ENCODE assay signal across 9 cellular contexts in genomic region chrX:154717824-154718223, GRCh38. TPM values are rescaled to one million over a fixed set of nuclear protein-coding genes. Genes with fewer than 3 reads are reported as not detected.
DNase-seq lines count a peak whose midpoint lies in the region; ATAC-seq and TF ChIP-seq lines count a peak whose summit lies in the region.
"Had no signal": no experiment of that assay in that cellular context is flagged by ENCODE, and none has a peak within 500 bp of the region (broad histone marks: within the 10 kb centered on the region; RNA-seq: fewer than 3 reads in every experiment).

No MANE protein-coding gene starts in this region.

- no peaks in the 10 kb centered on the region for H3K27me3 Mint-ChIP-seq in T-helper 1 cell treated with Interleukin-12 subunit alpha and Interleukin-12 subunit beta and Interleukin-4 antibody, amounts not matched to agents 30 μg/mL and 1 μg/mL, for 36 hours (ENCODE audit: low read depth)
- H3K27me3 Mint-ChIP-seq in glutamatergic neuron (ENCODE audit: unreplicated experiment), result peaks cover 2% of the 10 kb centered on the region
- H3K27me3 Mint-ChIP-seq in progenitor cell of endocrine pancreas, result no peaks in the 10 kb centered on the region

- H3K9me3 Mint-ChIP-seq in T-helper 1 cell treated with Interleukin-12 subunit alpha and Interleukin-12 subunit beta and Interleukin-4 antibody, amounts not matched to agents 30 μg/mL and 1 μg/mL, for 36 hours, result no peaks in the 10 kb centered on the region
- H3K9me3 Mint-ChIP-seq in glutamatergic neuron (ENCODE audit: unreplicated experiment) (no peaks in the 10 kb centered on the region), progenitor cell of endocrine pancreas (ENCODE audit: low read depth) (peaks cover 13% of the 10 kb centered on the region)

- ATAC-seq in GM18505 (IDR thresholded peaks at IDR 0.05; ENCODE audit: unreplicated experiment), result no peak

- TF ChIP-seq POLR2A in GM18505 (IDR thresholded peaks at IDR 0.05; ENCODE audit: borderline replicate concordance, extremely low read depth, insufficient read depth, insufficient read length), result no peak

- H3K4me3 Mint-ChIP-seq in T-helper 1 cell treated with Interleukin-12 subunit alpha and Interleukin-12 subunit beta and Interleukin-4 antibody, amounts not matched to agents 30 μg/mL and 1 μg/mL, for 36 hours, result peak overlapping the region; percentile 55
- no peak overlapping the region for H3K4me3 Mint-ChIP-seq in glutamatergic neuron (ENCODE audit: unreplicated experiment)
- H3K4me3 Mint-ChIP-seq in progenitor cell of endocrine pancreas (ENCODE audit: low read depth), result no peak overlapping the region

- DNase-seq in HT-29 (ENCODE audit: low spot score), result peak; percentile 65
- DNase-seq in glutamatergic neuron, result peak; percentile 17
- no peak for DNase-seq in NK-92 treated with Interleukin-12 subunit alpha and Interleukin-12 subunit beta, amount 100 ng/mL, for 24 hours (lab: John Stamatoyannopoulos, UW)
- DNase-seq in T1000 (lab: John Stamatoyannopoulos, UW), result no peak
- no peak for DNase-seq in progenitor cell of endocrine pancreas (ENCODE audit: low spot score, unreplicated experiment)
- DNase-seq: NCI-H1436 treated with DMSO at 0.1 percent for 48 hours had no signal

- H3K4me2 ChIP-seq in BLaER1, result peak overlapping the region; percentile 74

- peaks cover 36% of the 10 kb centered on the region for H3K27me3 ChIP-seq in BLaER1

- peaks cover 38% of the 10 kb centered on the region for H3K4me1 ChIP-seq in BLaER1

- H3K27ac ChIP-seq in BLaER1, result peak overlapping the region; percentile 66

- peaks cover 5% of the 10 kb centered on the region for H3K36me3 ChIP-seq in BLaER1

- peaks cover 40% of the 10 kb centered on the region for H3K36me3 Mint-ChIP-seq in T-helper 1 cell treated with Interleukin-12 subunit alpha and Interleukin-12 subunit beta and Interleukin-4 antibody, amounts not matched to agents 30 μg/mL and 1 μg/mL, for 36 hours (ENCODE audit: low read depth)
- no peaks in the 10 kb centered on the region for H3K36me3 Mint-ChIP-seq in glutamatergic neuron (ENCODE audit: unreplicated experiment)
- no peaks in the 10 kb centered on the region for H3K36me3 Mint-ChIP-seq in progenitor cell of endocrine pancreas (ENCODE audit: insufficient read depth)

- TF ChIP-seq CTCF in glutamatergic neuron (IDR thresholded peaks at IDR 0.05; ENCODE audit: partially characterized antibody, unreplicated experiment) (no peak), progenitor cell of endocrine pancreas (IDR thresholded peaks at IDR 0.05; ENCODE audit: unreplicated experiment) (no peak)

- peak overlapping the region; percentile 86 for H3K27ac Mint-ChIP-seq in T-helper 1 cell treated with Interleukin-12 subunit alpha and Interleukin-12 subunit beta and Interleukin-4 antibody, amounts not matched to agents 30 μg/mL and 1 μg/mL, for 36 hours
- H3K27ac Mint-ChIP-seq in glutamatergic neuron (ENCODE audit: unreplicated experiment) (peak overlapping the region; percentile 26), progenitor cell of endocrine pancreas (no peak overlapping the region)

- H3K9me3 ChIP-seq in BLaER1, result peaks cover 17% of the 10 kb centered on the region

- peaks cover 17% of the 10 kb centered on the region; the same call in 1 of the 2 replicates for H4K20me1 ChIP-seq in BLaER1

- H3K9ac ChIP-seq in BLaER1, result peak overlapping the region; percentile 17; the same call in 1 of the 2 replicates

- H3K4me3 ChIP-seq in BLaER1, result 0 out of 2 replicates have a peak overlapping the region, but pooled peaks have one; percentile 38

- peaks cover 58% of the 10 kb centered on the region for H3K4me1 Mint-ChIP-seq in T-helper 1 cell treated with Interleukin-12 subunit alpha and Interleukin-12 subunit beta and Interleukin-4 antibody, amounts not matched to agents 30 μg/mL and 1 μg/mL, for 36 hours (ENCODE audit: low read depth)
- peaks cover 15% of the 10 kb centered on the region for H3K4me1 Mint-ChIP-seq in glutamatergic neuron (ENCODE audit: low read depth, unreplicated experiment)
- no peaks in the 10 kb centered on the region for H3K4me1 Mint-ChIP-seq in progenitor cell of endocrine pancreas (ENCODE audit: low read depth)

RNA-seq across cellular contexts. Expression of gene GAB3, which starts 33.1 kb away (rescaled TPM):
- 0.08 TPM in 1 of 2 replicates, not detected in the other for total RNA-seq in HT-29 (2014; rRNA removed; shearing (Covaris generic))
- 9.6 TPM for total RNA-seq in glutamatergic neuron (ENCODE audit: unreplicated experiment)
- 0.13 and 0.14 TPM in 2 replicates for total RNA-seq in progenitor cell of endocrine pancreas

RNA-seq across cellular contexts. Expression of gene DKC1, which starts 44.8 kb away (rescaled TPM):
- 101 and 103 TPM in 2 replicates for total RNA-seq in HT-29 (2014; rRNA removed; shearing (Covaris generic))
- total RNA-seq in glutamatergic neuron (ENCODE audit: unreplicated experiment) (46.8 TPM), progenitor cell of endocrine pancreas (58.5 and 61.0 TPM in 2 replicates)

Comparison
In these comparisons a context has a peak if more than half of its experiments do, and no peak if none do; other contexts are left out.
1. DNase-seq: peak in HT-29 (single experiment) and glutamatergic neuron (single experiment); none in NK-92 treated with Interleukin-12 subunit alpha and Interleukin-12 subunit beta, amount 100 ng/mL, for 24 hours (single experiment), T1000 (single experiment) and progenitor cell of endocrine pancreas (single experiment).